16 cellular contexts compared by ENCODE assay signal in the genomic region with DNA sequence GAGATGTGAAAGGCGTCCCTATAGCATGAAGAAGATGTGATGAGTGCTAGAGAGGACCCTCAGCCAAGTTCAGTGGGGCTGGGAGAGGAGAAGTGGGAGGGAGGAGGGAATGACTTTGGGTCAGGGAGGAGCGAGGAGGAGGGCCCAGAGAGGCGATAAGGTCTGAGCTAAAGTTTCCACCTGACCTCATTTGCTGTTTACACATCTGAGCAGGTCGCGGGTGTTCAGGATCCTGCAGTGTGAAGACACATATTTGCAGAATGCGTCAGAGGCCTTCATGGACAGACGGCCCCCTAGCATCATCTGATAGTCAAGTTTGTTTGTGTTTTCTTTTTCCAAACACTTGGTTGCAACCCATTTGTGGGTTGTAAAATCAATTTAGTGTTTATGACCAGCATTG. TPM values are rescaled to one million over a fixed set of nuclear protein-coding genes. Genes with fewer than 3 reads are reported as not detected.
A peak's percentile ranks its signal among the peaks of the same experiment; 100 is the strongest.
DNase-seq lines count a peak whose midpoint lies in the region; ATAC-seq and TF ChIP-seq lines count a peak whose summit lies in the region.
"Had no signal": no experiment of that assay in that cellular context is flagged by ENCODE, and none has a peak within 500 bp of the region (broad histone marks: within the 10 kb centered on the region; RNA-seq: fewer than 3 reads in every experiment).

No MANE protein-coding gene starts in this region.

- H3K27me3 ChIP-seq in gastrocnemius medialis (no peaks in the 10 kb centered on the region), left ventricle myocardium inferior (ENCODE audit: low read depth) (peaks cover 58% of the 10 kb centered on the region)
- H3K27me3 ChIP-seq: breast epithelium had no signal

- peak; percentile 24 for DNase-seq in ACHN
- DNase-seq in M059J (ENCODE audit: low read depth): peak; percentile 82
- DNase-seq in epithelial cell of esophagus (ENCODE audit: low read depth): peak; percentile 20
- DNase-seq in mucosa of gallbladder (ENCODE audit: low spot score): peak; percentile 55
- no peak for DNase-seq in NCI-H524 treated with DMSO at 0.1 percent for 48 hours (lab: John Stamatoyannopoulos, UW)
- DNase-seq in putamen (ENCODE audit: low spot score): no peak
- no peak for DNase-seq in gastrocnemius medialis
- no peak for DNase-seq in left ventricle myocardium inferior
- DNase-seq: activated naive CD4-positive, alpha-beta T cell; glutamatergic neuron; left colon; SK-N-SH had no signal

- no peak for TF ChIP-seq POLR2A in gastrocnemius medialis (IDR thresholded peaks at IDR 0.05)

- ATAC-seq in gastrocnemius medialis: no peak
- ATAC-seq: left colon had no signal

- in situ Hi-C loops in ACHN (cut with HindIII; ENCODE audit: low pct_ligation_motif_present, low pct_unique_long_range_greater_than_20kb, low sequenced_read_pairs): no loop called here
- in situ Hi-C loops in gastrocnemius medialis (cut with MboI; ENCODE audit: low sequenced_read_pairs in 4 of 4): no loop called here

- H3K27ac ChIP-seq in gastrocnemius medialis (no peak overlapping the region), left ventricle myocardium inferior (replicated peaks) (no peak overlapping the region)
- H3K27ac ChIP-seq: breast epithelium, VCaP had no signal

- no peaks in the 10 kb centered on the region for H3K9me3 ChIP-seq in gastrocnemius medialis
- H3K9me3 ChIP-seq in left ventricle myocardium inferior (replicated peaks): no peaks in the 10 kb centered on the region
- H3K9me3 ChIP-seq: breast epithelium, SK-N-SH had no signal

- no peak for TF ChIP-seq CTCF in epithelial cell of esophagus (IDR thresholded peaks at IDR 0.05; ENCODE audit: insufficient read depth, low read depth, low read length, missing control alignments)
- TF ChIP-seq CTCF in gastrocnemius medialis (IDR thresholded peaks at IDR 0.05 in 4 of 5, conservative IDR thresholded peaks at IDR 0.05 in 1 of 5): no peak
- TF ChIP-seq CTCF in left ventricle myocardium inferior (IDR thresholded peaks at IDR 0.05; ENCODE audit: borderline replicate concordance): no peak

- intact Hi-C loops in gastrocnemius medialis (cut with DNase I; ENCODE audit: low total_unique reads) (no loop called here), left ventricle myocardium inferior (cut with micrococcal nuclease) (no loop called here)

- no peak overlapping the region for H3K4me3 ChIP-seq in epithelial cell of esophagus (ENCODE audit: low read length)
- no peak overlapping the region for H3K4me3 ChIP-seq in gastrocnemius medialis
- no peak overlapping the region for H3K4me3 ChIP-seq in left ventricle myocardium inferior
- H3K4me3 ChIP-seq: breast epithelium, smooth muscle cell had no signal

- H3K36me3 ChIP-seq in gastrocnemius medialis (no peaks in the 10 kb centered on the region), left ventricle myocardium inferior (no peaks in the 10 kb centered on the region)
- H3K36me3 ChIP-seq: breast epithelium had no signal

- H3K4me1 ChIP-seq in gastrocnemius medialis: no peaks in the 10 kb centered on the region
- H3K4me1 ChIP-seq in left ventricle myocardium inferior: no peaks in the 10 kb centered on the region
- H3K4me1 ChIP-seq: breast epithelium had no signal

RNA-seq across cellular contexts. Expression of a gene that starts 18.9 kb away (rescaled TPM):
- 5.5 and 6.4 TPM in 2 replicates for total RNA-seq in M059J (2014; rRNA removed; shearing (Covaris generic))
- 6.3 TPM for total RNA-seq in mucosa of gallbladder
- not detected for total RNA-seq in gastrocnemius medialis
- not detected for total RNA-seq in left ventricle myocardium inferior
- total RNA-seq: breast epithelium, MCF 10A had no signal

RNA-seq across cellular contexts. Expression of a gene that starts 50.7 kb away (rescaled TPM):
- total RNA-seq in M059J (2014; rRNA removed; shearing (Covaris generic)): 21.9 and 34.7 TPM in 2 replicates
- total RNA-seq in mucosa of gallbladder (146 TPM), gastrocnemius medialis (10 to 100 TPM; 21.0 to 50.9 (median 36.0) TPM), left ventricle myocardium inferior (21.6 TPM)

Comparison
In these comparisons a context has a peak if more than half of its experiments do, and no peak if none do; other contexts are left out.
1. DNase-seq: peak in ACHN (single experiment), M059J (single experiment), epithelial cell of esophagus (single experiment) and mucosa of gallbladder (single experiment); none in NCI-H524 treated with DMSO at 0.1 percent for 48 hours (single experiment), putamen (single experiment), gastrocnemius medialis (0 of 2) and left ventricle myocardium inferior (single experiment).